Comparison of ENCODE assay signal across 24 cellular contexts in the genomic region with DNA sequence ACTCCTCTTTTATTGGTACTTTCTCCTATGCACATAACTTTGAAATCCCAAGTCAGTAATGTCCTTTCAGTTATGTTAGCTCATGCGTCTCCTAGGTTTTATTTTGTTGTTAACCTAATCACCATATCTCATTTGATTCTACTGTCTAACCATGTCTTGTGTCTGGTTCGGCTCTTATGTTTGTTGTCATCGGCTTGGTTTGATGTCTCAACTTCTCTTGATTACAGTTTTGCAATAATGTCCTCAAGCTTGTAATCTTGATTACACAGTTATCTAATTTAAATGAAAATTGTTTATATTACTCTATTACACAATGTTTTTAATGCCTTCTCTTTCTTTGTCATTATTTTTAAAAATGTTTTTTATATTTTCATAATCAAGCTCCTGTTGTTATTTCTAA. TPM values are rescaled to one million over a fixed set of nuclear protein-coding genes. Genes with fewer than 3 reads are reported as not detected.
"Had no signal": no experiment of that assay in that cellular context is flagged by ENCODE, and none has a peak within 500 bp of the region (broad histone marks: within the 10 kb centered on the region; RNA-seq: fewer than 3 reads in every experiment).

No MANE protein-coding gene starts in this region.

- H3K27ac Mint-ChIP-seq: activated B cell treated with CpG ODN at 0.5 μM for 24 hours; activated CD4-positive, alpha-beta T cell treated with anti-CD3 and anti-CD28 coated beads, Interleukin-2, amount 10 ng/mL, durations not matched to agents 24 days and 14 days; activated CD8-positive, alpha-beta memory T cell treated with anti-CD3 and anti-CD28 coated beads, Interleukin-2, amount 10 ng/mL, durations not matched to agents 7 days and 5 days; activated naive CD4-positive, alpha-beta T cell treated with anti-CD3 and anti-CD28 coated beads, Interleukin-2, amount 50 U/mL, for 72 hours; activated naive CD8-positive, alpha-beta T cell treated with anti-CD3 and anti-CD28 coated beads, Interleukin-2, amount 50 U/mL, for 24 hours; activated T-cell treated with anti-CD3 and anti-CD28 coated beads, Interleukin-2, amount 50 U/mL, for 24 hours; activated T-helper 1 cell treated with anti-CD3 and anti-CD28 coated beads, Interleukin-12 subunit alpha, Interleukin-12 subunit beta, Interleukin-2, Interleukin-4 antibody, amounts not matched to agents 30 ng/mL and 10 ng/mL and 1 ng/mL, durations not matched to agents 14 hours and 24 hours and 36 hours; T-helper 1 cell treated with Interleukin-12 subunit alpha and Interleukin-12 subunit beta and Interleukin-4 antibody, amounts not matched to agents 30 μg/mL and 1 μg/mL, for 36 hours had no signal

- H3K4me1 ChIP-seq: colonic mucosa had no signal

- ATAC-seq: activated CD8-positive, alpha-beta memory T cell treated with anti-CD3 and anti-CD28 coated beads, Interleukin-2, amount 10 ng/mL, durations not matched to agents 7 days and 5 days; activated naive CD4-positive, alpha-beta T cell treated with anti-CD3 and anti-CD28 coated beads, Interleukin-2, amount 50 U/mL, for 72 hours; activated naive CD8-positive, alpha-beta T cell treated with anti-CD3 and anti-CD28 coated beads, Interleukin-2, amount 50 U/mL, for 24 hours had no signal

- H3K9me3 ChIP-seq: colonic mucosa had no signal

- H2AFZ ChIP-seq: PC-9 had no signal

- H3K4me3 Mint-ChIP-seq: activated B cell treated with CpG ODN at 0.5 μM for 24 hours; activated CD4-positive, alpha-beta T cell treated with anti-CD3 and anti-CD28 coated beads, Interleukin-2, amount 10 ng/mL, durations not matched to agents 24 days and 14 days; activated CD8-positive, alpha-beta memory T cell treated with anti-CD3 and anti-CD28 coated beads, Interleukin-2, amount 10 ng/mL, durations not matched to agents 7 days and 5 days; activated naive CD8-positive, alpha-beta T cell treated with anti-CD3 and anti-CD28 coated beads, Interleukin-2, amount 50 U/mL, for 24 hours; activated T-cell treated with anti-CD3 and anti-CD28 coated beads, Interleukin-2, amount 50 U/mL, for 24 hours; activated T-helper 1 cell treated with anti-CD3 and anti-CD28 coated beads, Interleukin-12 subunit alpha, Interleukin-12 subunit beta, Interleukin-2, Interleukin-4 antibody, amounts not matched to agents 30 ng/mL and 10 ng/mL and 1 ng/mL, durations not matched to agents 14 hours and 24 hours and 36 hours; T-helper 1 cell treated with Interleukin-12 subunit alpha and Interleukin-12 subunit beta and Interleukin-4 antibody, amounts not matched to agents 30 μg/mL and 1 μg/mL, for 36 hours had no signal

- H3K27ac ChIP-seq: colonic mucosa, PC-9, SK-N-MC had no signal

- H3K27me3 ChIP-seq: colonic mucosa had no signal

- H3K4me3 ChIP-seq: colonic mucosa, PC-9, SK-N-MC had no signal

- H3K4me1 Mint-ChIP-seq: activated B cell treated with CpG ODN at 0.5 μM for 24 hours; activated CD4-positive, alpha-beta T cell treated with anti-CD3 and anti-CD28 coated beads, Interleukin-2, amount 10 ng/mL, durations not matched to agents 24 days and 14 days; activated CD8-positive, alpha-beta memory T cell treated with anti-CD3 and anti-CD28 coated beads, Interleukin-2, amount 10 ng/mL, durations not matched to agents 7 days and 5 days; activated naive CD8-positive, alpha-beta T cell treated with anti-CD3 and anti-CD28 coated beads, Interleukin-2, amount 50 U/mL, for 24 hours had no signal

- H3K9me3 Mint-ChIP-seq: activated B cell treated with CpG ODN at 0.5 μM for 24 hours; activated CD4-positive, alpha-beta T cell treated with anti-CD3 and anti-CD28 coated beads, Interleukin-2, amount 10 ng/mL, durations not matched to agents 24 days and 14 days; activated naive CD4-positive, alpha-beta T cell treated with anti-CD3 and anti-CD28 coated beads, Interleukin-2, amount 50 U/mL, for 72 hours; activated naive CD8-positive, alpha-beta T cell treated with anti-CD3 and anti-CD28 coated beads, Interleukin-2, amount 50 U/mL, for 24 hours; activated T-cell treated with anti-CD3 and anti-CD28 coated beads, Interleukin-2, amount 50 U/mL, for 24 hours; activated T-helper 1 cell treated with anti-CD3 and anti-CD28 coated beads, Interleukin-12 subunit alpha, Interleukin-12 subunit beta, Interleukin-2, Interleukin-4 antibody, amounts not matched to agents 30 ng/mL and 10 ng/mL and 1 ng/mL, durations not matched to agents 14 hours and 24 hours and 36 hours; T-helper 1 cell treated with Interleukin-12 subunit alpha and Interleukin-12 subunit beta and Interleukin-4 antibody, amounts not matched to agents 30 μg/mL and 1 μg/mL, for 36 hours had no signal

- DNase-seq: activated B cell treated with CpG ODN at 0.5 μM for 24 hours; activated CD4-positive, alpha-beta T cell treated with anti-CD3 and anti-CD28 coated beads for 1 hour; activated CD4-positive, alpha-beta T cell treated with anti-CD3 and anti-CD28 coated beads, Interleukin-2, amount 10 ng/mL, durations not matched to agents 24 days and 14 days; activated CD4-positive, alpha-beta T cell treated with anti-CD3 and anti-CD28 coated beads, Interleukin-2, amount 50 U/mL, for 48 hours; activated CD8-positive, alpha-beta memory T cell treated with anti-CD3 and anti-CD28 coated beads, Interleukin-2, amount 10 ng/mL, durations not matched to agents 7 days and 5 days; activated effector memory CD4-positive, alpha-beta T cell treated with Interleukin-2 at 50 U/mL for 16 hours; activated naive CD4-positive, alpha-beta T cell treated with Interleukin-2 at 50 U/mL for 16 hours; activated naive CD8-positive, alpha-beta T cell treated with anti-CD3 and anti-CD28 coated beads, Interleukin-2, amount 50 U/mL, for 24 hours; activated T-cell treated with anti-CD3 and anti-CD28 coated beads, Interleukin-2, amount 50 U/mL, for 24 hours; colonic mucosa; KG1; NCI-H146; NCI-H187 treated with DMSO at 0.1 percent for 48 hours; NCI-H2171; NCI-H2227 treated with DMSO at 0.1 percent for 48 hours; NCI-H446 treated with DMSO at 0.1 percent for 48 hours; NCI-H526; NCI-H82; PC-9; SIG-M5 had no signal

- H3K36me3 ChIP-seq: colonic mucosa had no signal

- H3K27me3 Mint-ChIP-seq: activated B cell treated with CpG ODN at 0.5 μM for 24 hours; activated CD4-positive, alpha-beta T cell treated with anti-CD3 and anti-CD28 coated beads, Interleukin-2, amount 10 ng/mL, durations not matched to agents 24 days and 14 days; activated CD8-positive, alpha-beta memory T cell treated with anti-CD3 and anti-CD28 coated beads, Interleukin-2, amount 10 ng/mL, durations not matched to agents 7 days and 5 days; activated naive CD8-positive, alpha-beta T cell treated with anti-CD3 and anti-CD28 coated beads, Interleukin-2, amount 50 U/mL, for 24 hours; activated T-cell treated with anti-CD3 and anti-CD28 coated beads, Interleukin-2, amount 50 U/mL, for 24 hours had no signal

- H3K36me3 Mint-ChIP-seq: activated CD8-positive, alpha-beta memory T cell treated with anti-CD3 and anti-CD28 coated beads, Interleukin-2, amount 10 ng/mL, durations not matched to agents 7 days and 5 days; activated naive CD4-positive, alpha-beta T cell treated with anti-CD3 and anti-CD28 coated beads, Interleukin-2, amount 50 U/mL, for 72 hours had no signal

- H3K4me2 ChIP-seq: PC-9 had no signal

RNA-seq across cellular contexts. Expression of a gene that starts 35.9 kb away (rescaled TPM):
- total RNA-seq: activated B cell treated with CpG ODN at 0.5 μM for 24 hours; activated T-helper 1 cell treated with anti-CD3 and anti-CD28 coated beads, Interleukin-12 subunit alpha, Interleukin-12 subunit beta, Interleukin-2, Interleukin-4 antibody, amounts not matched to agents 30 ng/mL and 10 ng/mL and 1 ng/mL, durations not matched to agents 14 hours and 24 hours and 36 hours had no signal
